1 cellular context compared by ENCODE assay signal in genomic region chr2:207632575-207633492, GRCh38.
TF ChIP-seq lines count a peak whose summit lies in the region.

No MANE protein-coding gene starts in this region.

TF ChIP-seq in K562, 482 proteins besides CTCF, POLR2A, EP300 and RAD21 (continued from another document and continues in another):
- TF ChIP-seq ZNF407 (IDR thresholded peaks at IDR 0.05; ENCODE audit: low read depth) (no peak), MIER1 (IDR thresholded peaks at IDR 0.05; ENCODE audit: low read depth) (peak; percentile 76), ZNF695 (CRISPR knock-in tag; IDR thresholded peaks at IDR 0.05) (no peak), CEBPG (CRISPR knock-in tag; IDR thresholded peaks at IDR 0.05) (peak; percentile 90), CEBPG (tag; conservative IDR thresholded peaks at IDR 0.05 in 1 of 2, IDR thresholded peaks at IDR 0.05 in 1 of 2) (peak; percentile 90 to 96), REST (CRISPR knock-in tag; IDR thresholded peaks at IDR 0.05; ENCODE audit: low read depth) (no peak), PBX2 (CRISPR knock-in tag; IDR thresholded peaks at IDR 0.05; ENCODE audit: low read depth) (peak; percentile 68), PBX2 (tag; conservative IDR thresholded peaks at IDR 0.05; ENCODE audit: low read depth) (peak; percentile 98), ZBTB34 (CRISPR knock-in tag; IDR thresholded peaks at IDR 0.05) (no peak), ILF3 (IDR thresholded peaks at IDR 0.05; ENCODE audit: borderline replicate concordance) (no peak), ETV1 (tag; conservative IDR thresholded peaks at IDR 0.05; ENCODE audit: low read depth) (no peak), CEBPB (tag; IDR thresholded peaks at IDR 0.05) (peak; percentile 100), SOX6 (IDR thresholded peaks at IDR 0.05) (0 out of 2 replicates have a peak, but pooled peaks have one; percentile 11), ZNF212 (CRISPR knock-in tag; IDR thresholded peaks at IDR 0.05) (no peak), MEIS2 (IDR thresholded peaks at IDR 0.05; ENCODE audit: partially characterized antibody) (peak; percentile 98), CHCHD3 (CRISPR knock-in tag; IDR thresholded peaks at IDR 0.05) (no peak), ZNF766 (CRISPR knock-in tag; conservative IDR thresholded peaks at IDR 0.05) (0 out of 2 replicates have a peak, but pooled peaks have one; percentile 26), ZNF449 (CRISPR knock-in tag; IDR thresholded peaks at IDR 0.05) (no peak), KLF1 (tag; IDR thresholded peaks at IDR 0.05) (no peak), ZBTB33 (CRISPR knock-in tag; IDR thresholded peaks at IDR 0.05) (peak; percentile 51; the same call in 1 of the 2 replicates), PTTG1 (tag; IDR thresholded peaks at IDR 0.05; ENCODE audit: low read depth) (no peak), E2F1 (CRISPR knock-in tag; IDR thresholded peaks at IDR 0.05) (no peak), EGR1 (conservative IDR thresholded peaks at IDR 0.05) (no peak), LARP7 (IDR thresholded peaks at IDR 0.05) (no peak), DPF2 (IDR thresholded peaks at IDR 0.05) (peak; percentile 75), ZBTB43 (CRISPR knock-in tag; IDR thresholded peaks at IDR 0.05) (no peak), ERF (CRISPR knock-in tag; IDR thresholded peaks at IDR 0.05) (no peak)
